In genomic region chr1:183318433-183318832, GRCh38 we compare ENCODE assay signal across 8 cellular contexts.
DNase-seq lines count a peak whose midpoint lies in the region; ATAC-seq and TF ChIP-seq lines count a peak whose summit lies in the region.

No MANE protein-coding gene starts in this region.

- H3K9me2 ChIP-seq in HCT116 (ENCODE audit: insufficient read depth) = no peaks in the 10 kb centered on the region

- DNase-seq in Caco-2 (peak; percentile 57 to 67), HCT116 (ENCODE audit: low read depth, low spot score) (no peak), SHP77 treated with DMSO at 0.1 percent for 48 hours (lab: John Stamatoyannopoulos, UW) (peak; percentile 13), fibroblast of pulmonary artery (ENCODE audit: low read depth) (peak; percentile 98), osteocyte (ENCODE audit: extremely low spot score, unreplicated experiment) (no peak), NCI-H524 treated with DMSO at 0.1 percent for 48 hours (lab: John Stamatoyannopoulos, UW) (no peak)
- no peak for DNase-seq in stimulated activated CD4-positive, alpha-beta T cell treated with anti-CD3 and anti-CD28 coated beads, Interleukin-12 subunit alpha, Interleukin-12 subunit beta, amount 100 ng/mL, for 4 hours
- DNase-seq in central memory CD4-positive, alpha-beta T cell = no peak

- no peak overlapping the region for H2AFZ ChIP-seq in HCT116 (ENCODE audit: low read depth, low read length, poor library complexity, severe bottlenecking)

- TF ChIP-seq RAD21 in HCT116 (IDR thresholded peaks at IDR 0.05; ENCODE audit: low read depth) = peak; percentile 58

- H4K20me1 ChIP-seq in HCT116 (ENCODE audit: insufficient read depth) = no peaks in the 10 kb centered on the region

- H3K9me3 Mint-ChIP-seq in Caco-2 (ENCODE audit: unreplicated experiment) = no peaks in the 10 kb centered on the region
- no peaks in the 10 kb centered on the region for H3K9me3 Mint-ChIP-seq in osteocyte (ENCODE audit: unreplicated experiment)

- TF ChIP-seq CTCF in Caco-2 (IDR thresholded peaks at IDR 0.05; ENCODE audit: insufficient read depth in 1 of 2, low read depth in 1 of 2, low read length in 1 of 2, severe bottlenecking in 1 of 2, unreplicated experiment in 1 of 2) (peak; percentile 51 to 66), HCT116 (IDR thresholded peaks at IDR 0.05 in 2 of 3, conservative IDR thresholded peaks at IDR 0.05 in 1 of 3; ENCODE audit: borderline replicate concordance in 1 of 3, insufficient read depth in 1 of 3, low read depth in 2 of 3, low read length in 2 of 3) (peak in 2 of 3 experiments; percentile 21 to 22; a peak in 2 of 6 replicates), fibroblast of pulmonary artery (IDR thresholded peaks at IDR 0.05; ENCODE audit: low read length, missing control alignments) (peak; percentile 91), osteocyte (IDR thresholded peaks at IDR 0.05) (peak; percentile 73)

- H3K4me3 ChIP-seq in Caco-2 (ENCODE audit: low read depth, low read length) = no peak overlapping the region
- H3K4me3 ChIP-seq in HCT116 (replicated peaks in 1 of 2; ENCODE audit: low read depth in 1 of 2, low read length in 2 of 2) = no peak overlapping the region
- H3K4me3 ChIP-seq in fibroblast of pulmonary artery (replicated peaks; ENCODE audit: low read depth, low read length) = no peak overlapping the region

- no peaks in the 10 kb centered on the region for H3K36me3 ChIP-seq in Caco-2 (ENCODE audit: control insufficient read depth, insufficient read depth, low read length)
- no peaks in the 10 kb centered on the region for H3K36me3 ChIP-seq in HCT116 (ENCODE audit: control insufficient read depth in 1 of 2, insufficient read depth in 2 of 2, low read length in 2 of 2)

- H3K27me3 ChIP-seq in Caco-2 (replicated peaks; ENCODE audit: control insufficient read depth, insufficient read depth, low read length) (no peaks in the 10 kb centered on the region), HCT116 (ENCODE audit: insufficient read depth, low read length) (no peaks in the 10 kb centered on the region)

- RAD21 ChIA-PET in HCT116 (lab: Charles Lee; ENCODE audit: low non-redundant PET in 1 of 2, low total read pairs in 2 of 2, uncharacterized antibody in 2 of 2, unreplicated experiment in 2 of 2) = interaction anchor here in 1 of 2 experiments (0.6 to 0.8 kb wide), 2 partner anchors 195 to 356 kb away, joined by 3 read pairs; no protein-coding TSS in a partner anchor

- peak; percentile 70 for ATAC-seq in HCT116

- no peak overlapping the region for H3K27ac Mint-ChIP-seq in Caco-2 (ENCODE audit: unreplicated experiment)
- peak overlapping the region; percentile 65 for H3K27ac Mint-ChIP-seq in osteocyte (ENCODE audit: unreplicated experiment)

- no peak overlapping the region for H3K27ac ChIP-seq in HCT116 (ENCODE audit: low read depth, low read length)

- H3K4me1 Mint-ChIP-seq in Caco-2 (ENCODE audit: low read depth, unreplicated experiment) (peaks cover under 1% of the 10 kb centered on the region), osteocyte (ENCODE audit: unreplicated experiment) (peaks cover 26% of the 10 kb centered on the region)

- POLR2A ChIA-PET in Caco-2 (lab: Charles Lee) (no interaction called here), HCT116 (lab: Charles Lee) (no interaction called here)

- H3K36me3 Mint-ChIP-seq in Caco-2 (ENCODE audit: insufficient read depth, unreplicated experiment) (no peaks in the 10 kb centered on the region), osteocyte (ENCODE audit: unreplicated experiment) (no peaks in the 10 kb centered on the region)

- no peak overlapping the region for H3K4me2 ChIP-seq in HCT116 (ENCODE audit: low read length)

- H3K9ac ChIP-seq in HCT116 (ENCODE audit: low read length) = no peak overlapping the region

- no peak for TF ChIP-seq POLR2A in HCT116 (IDR thresholded peaks at IDR 0.05; ENCODE audit: borderline replicate concordance, extremely low read depth, insufficient read depth, insufficient read length)

- CTCF ChIA-PET in Caco-2 (lab: Charles Lee) = interaction anchor here (1.0 to 1.5 kb wide), 3 partner anchors 31 to 41 kb away, joined by 3 to 11 read pairs (median 3); no protein-coding TSS in a partner anchor
- CTCF ChIA-PET in HCT116 (lab: Charles Lee) = no interaction called here

- H3K27me3 Mint-ChIP-seq in Caco-2 (ENCODE audit: insufficient read depth, unreplicated experiment) (no peaks in the 10 kb centered on the region), osteocyte (ENCODE audit: unreplicated experiment) (no peaks in the 10 kb centered on the region)

- H3K4me1 ChIP-seq in Caco-2 = 0 out of 2 replicates have a peak, but pooled peaks cover 7% of the 10 kb centered on the region
- no peaks in the 10 kb centered on the region for H3K4me1 ChIP-seq in HCT116 (ENCODE audit: control insufficient read depth in 1 of 2, insufficient read depth in 2 of 2, low read length in 2 of 2)

- no peaks in the 10 kb centered on the region for H3K79me2 ChIP-seq in HCT116 (ENCODE audit: insufficient read depth, low read length)

- no peak overlapping the region for H3K4me3 Mint-ChIP-seq in Caco-2 (ENCODE audit: unreplicated experiment)
- no peak overlapping the region for H3K4me3 Mint-ChIP-seq in osteocyte (ENCODE audit: unreplicated experiment)

- intact Hi-C loops in Caco-2 (cut with micrococcal nuclease; ENCODE audit: unreplicated experiment) (loop anchor here (1.0 kb wide), 2 partner anchors 37 to 356 kb away; no protein-coding TSS in a partner anchor), HCT116 (cut with micrococcal nuclease) (no loop called here)

- H3K9me3 ChIP-seq in Caco-2 = no peaks in the 10 kb centered on the region
- H3K9me3 ChIP-seq in HCT116 (ENCODE audit: control insufficient read depth in 1 of 2, insufficient read depth in 1 of 2, low read depth in 1 of 2, low read length in 2 of 2) = no peaks in the 10 kb centered on the region

- no TSS peak for BruUV-seq in Caco-2 (replicated peaks; lab: Mats Ljungman, UMichigan)
- BruUV-seq in HCT116 (replicated peaks; lab: Mats Ljungman, UMichigan) = no TSS peak

TF ChIP-seq in HCT116, 20 proteins besides CTCF, POLR2A, EP300 and RAD21:
- TF ChIP-seq, protein P1, sequence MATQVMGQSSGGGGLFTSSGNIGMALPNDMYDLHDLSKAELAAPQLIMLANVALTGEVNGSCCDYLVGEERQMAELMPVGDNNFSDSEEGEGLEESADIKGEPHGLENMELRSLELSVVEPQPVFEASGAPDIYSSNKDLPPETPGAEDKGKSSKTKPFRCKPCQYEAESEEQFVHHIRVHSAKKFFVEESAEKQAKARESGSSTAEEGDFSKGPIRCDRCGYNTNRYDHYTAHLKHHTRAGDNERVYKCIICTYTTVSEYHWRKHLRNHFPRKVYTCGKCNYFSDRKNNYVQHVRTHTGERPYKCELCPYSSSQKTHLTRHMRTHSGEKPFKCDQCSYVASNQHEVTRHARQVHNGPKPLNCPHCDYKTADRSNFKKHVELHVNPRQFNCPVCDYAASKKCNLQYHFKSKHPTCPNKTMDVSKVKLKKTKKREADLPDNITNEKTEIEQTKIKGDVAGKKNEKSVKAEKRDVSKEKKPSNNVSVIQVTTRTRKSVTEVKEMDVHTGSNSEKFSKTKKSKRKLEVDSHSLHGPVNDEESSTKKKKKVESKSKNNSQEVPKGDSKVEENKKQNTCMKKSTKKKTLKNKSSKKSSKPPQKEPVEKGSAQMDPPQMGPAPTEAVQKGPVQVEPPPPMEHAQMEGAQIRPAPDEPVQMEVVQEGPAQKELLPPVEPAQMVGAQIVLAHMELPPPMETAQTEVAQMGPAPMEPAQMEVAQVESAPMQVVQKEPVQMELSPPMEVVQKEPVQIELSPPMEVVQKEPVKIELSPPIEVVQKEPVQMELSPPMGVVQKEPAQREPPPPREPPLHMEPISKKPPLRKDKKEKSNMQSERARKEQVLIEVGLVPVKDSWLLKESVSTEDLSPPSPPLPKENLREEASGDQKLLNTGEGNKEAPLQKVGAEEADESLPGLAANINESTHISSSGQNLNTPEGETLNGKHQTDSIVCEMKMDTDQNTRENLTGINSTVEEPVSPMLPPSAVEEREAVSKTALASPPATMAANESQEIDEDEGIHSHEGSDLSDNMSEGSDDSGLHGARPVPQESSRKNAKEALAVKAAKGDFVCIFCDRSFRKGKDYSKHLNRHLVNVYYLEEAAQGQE (IDR thresholded peaks at IDR 0.05; ENCODE audit: low read depth) = no peak
- no peak for TF ChIP-seq TCF7L2 (IDR thresholded peaks at IDR 0.05; ENCODE audit: borderline replicate concordance, extremely low read depth, insufficient read depth, insufficient read length)
- peak; percentile 55 for TF ChIP-seq CEBPB (IDR thresholded peaks at IDR 0.05; ENCODE audit: low read depth)

Comparison
In these comparisons a context has a peak if more than half of its experiments do, and no peak if none do; other contexts are left out.
1. DNase-seq: peak in Caco-2 (2 of 2), SHP77 treated with DMSO at 0.1 percent for 48 hours (single experiment) and fibroblast of pulmonary artery (single experiment); none in HCT116 (single experiment), osteocyte (single experiment), stimulated activated CD4-positive, alpha-beta T cell treated with anti-CD3 and anti-CD28 coated beads, Interleukin-12 subunit alpha, Interleukin-12 subunit beta, amount 100 ng/mL, for 4 hours (single experiment), NCI-H524 treated with DMSO at 0.1 percent for 48 hours (single experiment) and central memory CD4-positive, alpha-beta T cell (single experiment).
2. CTCF ChIP-seq: peak in every context shown above with its lines; median percentile 91 in fibroblast of pulmonary artery; 73 in osteocyte; 58 in Caco-2; 22 in HCT116.